8 cellular contexts compared by ENCODE assay signal in genomic region chr4:140861359-140862181, GRCh38.
DNase-seq lines count a peak whose midpoint lies in the region; ATAC-seq and TF ChIP-seq lines count a peak whose summit lies in the region.

No MANE protein-coding gene starts in this region.

- H3K27me3 ChIP-seq in tibial artery, result no peaks in the 10 kb centered on the region

- intact Hi-C loops in tibial artery (cut with DNase I; ENCODE audit: low total_unique reads), result loop anchor here (2.0 kb wide), 1 partner anchor 271 kb away; the partner anchor contains the start of gene RNF150

- H3K27ac ChIP-seq in tibial artery, result no peak overlapping the region

- peak; percentile 56 for ATAC-seq in HG03097 (IDR thresholded peaks at IDR 0.05; ENCODE audit: low FRiP score, unreplicated experiment)

- no peak for TF ChIP-seq POLR2A in erythroblast (IDR thresholded peaks at IDR 0.05; ENCODE audit: low read length)

- peak; percentile 70 for TF ChIP-seq CTCF in GM12865 (IDR thresholded peaks at IDR 0.05; ENCODE audit: insufficient read depth, low read depth, low read length, missing control alignments)
- peak; percentile 72 to 88 for TF ChIP-seq CTCF in tibial artery (IDR thresholded peaks at IDR 0.05)

- H3K4me1 ChIP-seq in tibial artery, result peaks cover 0 to 4% (median 2%) of the 10 kb centered on the region in 4 donors

- peaks cover 0 to 5% (median 0%) of the 10 kb centered on the region in 3 donors for H3K36me3 ChIP-seq in tibial artery

- no peaks in the 10 kb centered on the region for H3K9me3 ChIP-seq in tibial artery

- DNase-seq in ACHN, result peak; percentile 56
- peak; percentile 87 for DNase-seq in GM12865 (ENCODE audit: low read depth)
- DNase-seq in NCI-H2171 treated with DMSO at 0.1 percent for 48 hours (lab: John Stamatoyannopoulos, UW), result peak; percentile 46
- peak; percentile 59 for DNase-seq in activated CD4-positive, alpha-beta T cell treated with anti-CD3 and anti-CD28 coated beads for 48 hours
- DNase-seq in erythroblast (lab: John Stamatoyannopoulos, UW), result peak; percentile 68 to 79
- DNase-seq in mucosa of gallbladder (ENCODE audit: low spot score), result peak; percentile 81
- peak; percentile 72 to 76 for DNase-seq in tibial artery

- H3K4me3 ChIP-seq in GM12865 (ENCODE audit: low read depth, low read length), result no peak overlapping the region
- H3K4me3 ChIP-seq in tibial artery, result no peak overlapping the region

- in situ Hi-C loops in ACHN (cut with HindIII; ENCODE audit: low pct_ligation_motif_present, low pct_unique_long_range_greater_than_20kb, low sequenced_read_pairs), result no loop called here
